ENCODE assay signal across 1 cellular context in genomic region chr9:115198018-115198417, GRCh38.
TF ChIP-seq lines count a peak whose summit lies in the region.

No MANE protein-coding gene starts in this region.

TF ChIP-seq in IMR-90, 13 proteins besides CTCF, POLR2A, EP300 and RAD21 (continued from another document):
- peak; percentile 4; the same call in 1 of the 2 replicates for TF ChIP-seq SMC3 (IDR thresholded peaks at IDR 0.05; ENCODE audit: low read depth, low read length)
- no peak for TF ChIP-seq USF2 (IDR thresholded peaks at IDR 0.05; ENCODE audit: low read depth, low read length)
- peak; percentile 18; the same call in 1 of the 2 replicates for TF ChIP-seq MAFK (IDR thresholded peaks at IDR 0.05; ENCODE audit: low read depth, low read length)
- TF ChIP-seq MXI1 (IDR thresholded peaks at IDR 0.05; ENCODE audit: borderline replicate concordance, low read depth, low read length): peak; percentile 46; the same call in 1 of the 2 replicates
